In the genomic region with DNA sequence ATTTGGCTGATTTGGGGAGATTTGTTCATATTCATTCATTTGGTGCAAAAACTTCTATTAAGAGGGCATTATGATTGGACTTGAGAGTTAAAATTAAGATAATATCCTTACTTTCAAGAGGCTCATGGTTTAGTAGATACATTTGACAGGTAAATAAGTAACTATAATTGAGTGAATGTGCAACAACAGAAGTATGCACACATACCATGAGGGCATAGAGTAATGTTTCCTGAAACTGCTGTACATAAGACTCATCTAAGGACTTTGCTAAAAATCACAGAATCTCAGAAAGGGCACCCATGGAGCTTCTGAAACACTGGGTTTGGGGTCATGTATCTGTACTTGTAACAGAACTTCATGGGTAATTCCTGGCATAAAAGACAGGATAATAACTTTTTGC, we compare ENCODE assay signal across 17 cellular contexts.
A peak's percentile ranks its signal among the peaks of the same experiment; 100 is the strongest.
DNase-seq lines count a peak whose midpoint lies in the region; ATAC-seq and TF ChIP-seq lines count a peak whose summit lies in the region.
"Had no signal": no experiment of that assay in that cellular context is flagged by ENCODE, and none has a peak within 500 bp of the region (broad histone marks: within the 10 kb centered on the region; RNA-seq: fewer than 3 reads in every experiment).

No MANE protein-coding gene starts in this region.

- no peak overlapping the region for H2AFZ ChIP-seq in mesenchymal stem cell (ENCODE audit: low read depth, low read length)

- DNase-seq in kidney epithelial cell (ENCODE audit: low read depth) (peak; percentile 5), kidney tubule cell (ENCODE audit: low spot score) (peak; percentile 62), mesenchymal stem cell (no peak), renal cortical epithelial cell (ENCODE audit: low read depth) (peak; percentile 60), NCI-H2171 (lab: John Stamatoyannopoulos, UW) (no peak), anterior cingulate cortex (lab: John Stamatoyannopoulos, UW) (no peak)
- DNase-seq: AML-193; Caco-2; Calu3; CD4-positive, alpha-beta T cell; CD8-positive, alpha-beta T cell; DMS79 treated with DMSO at 0.1 percent for 48 hours; GF-D8 had no signal

- H3K18ac ChIP-seq in mesenchymal stem cell (ENCODE audit: low read depth in 1 of 2, low read length in 2 of 2): no peak overlapping the region

- TF ChIP-seq CTCF in kidney epithelial cell (IDR thresholded peaks at IDR 0.05; ENCODE audit: insufficient read depth, low read length, poor library complexity, severe bottlenecking): no peak

- H3K9ac ChIP-seq in mesenchymal stem cell (ENCODE audit: low read length): no peak overlapping the region
- H3K9ac ChIP-seq: BLaER1 treated with 17β-estradiol and CSF1 and Interleukin-3, amounts not matched to agents 10 nM and 100 nM had no signal

- no peak overlapping the region for H2BK12ac ChIP-seq in mesenchymal stem cell (ENCODE audit: low read length in 2 of 2)

- no peak overlapping the region for H2BK120ac ChIP-seq in mesenchymal stem cell (ENCODE audit: low read depth, low read length)

- no peaks in the 10 kb centered on the region for H3K79me1 ChIP-seq in mesenchymal stem cell (replicated peaks; ENCODE audit: low read length, poor library complexity, severe bottlenecking)

- H2BK5ac ChIP-seq in mesenchymal stem cell (ENCODE audit: low read depth, low read length, poor library complexity, severe bottlenecking): no peak overlapping the region

- no peak overlapping the region for H3K14ac ChIP-seq in mesenchymal stem cell (ENCODE audit: low read length in 2 of 2)

- H3K4me1 ChIP-seq in mesenchymal stem cell (ENCODE audit: control insufficient read depth, insufficient read depth, low read depth, low read length): no peaks in the 10 kb centered on the region
- H3K4me1 ChIP-seq: A549; BLaER1 treated with 17β-estradiol and CSF1 and Interleukin-3, amounts not matched to agents 10 nM and 100 nM; Caco-2 had no signal

- no peak overlapping the region for H2AK5ac ChIP-seq in mesenchymal stem cell (ENCODE audit: low read length, severe bottlenecking)

- H3K23ac ChIP-seq in mesenchymal stem cell (ENCODE audit: low read length in 2 of 2): no peak overlapping the region

- H3K27me3 ChIP-seq in kidney epithelial cell (ENCODE audit: control insufficient read depth, insufficient read depth, low read length) (no peaks in the 10 kb centered on the region), mesenchymal stem cell (ENCODE audit: control insufficient read depth in 1 of 2, insufficient read depth in 1 of 2, low read length in 2 of 2) (peaks cover 0 to 4% of the 10 kb centered on the region in 2 experiments)
- H3K27me3 ChIP-seq: BLaER1 treated with 17β-estradiol and CSF1 and Interleukin-3, amounts not matched to agents 10 nM and 100 nM had no signal

- no peaks in the 10 kb centered on the region for H3K36me3 ChIP-seq in kidney epithelial cell (ENCODE audit: control insufficient read depth, insufficient read depth, low read length)
- H3K36me3 ChIP-seq in mesenchymal stem cell (ENCODE audit: control insufficient read depth in 1 of 2, insufficient read depth in 2 of 2, low read depth in 1 of 2, low read length in 2 of 2): no peaks in the 10 kb centered on the region
- H3K36me3 ChIP-seq: BLaER1 treated with 17β-estradiol and CSF1 and Interleukin-3, amounts not matched to agents 10 nM and 100 nM had no signal

- no peak overlapping the region for H2BK15ac ChIP-seq in mesenchymal stem cell (ENCODE audit: low read depth, poor library complexity, severe bottlenecking)

- H3K4me3 ChIP-seq in kidney epithelial cell (ENCODE audit: low read depth, low read length): no peak overlapping the region
- no peak overlapping the region for H3K4me3 ChIP-seq in mesenchymal stem cell (ENCODE audit: insufficient read depth in 1 of 2, low read depth in 1 of 2, low read length in 2 of 2)
- H3K4me3 ChIP-seq: A549; BLaER1 treated with 17β-estradiol and CSF1 and Interleukin-3, amounts not matched to agents 10 nM and 100 nM had no signal

- H3K4ac ChIP-seq in mesenchymal stem cell (ENCODE audit: low read depth in 1 of 2, low read length in 2 of 2): no peak overlapping the region

- peak overlapping the region; percentile 83 for H3K27ac ChIP-seq in mesenchymal stem cell (ENCODE audit: low read length, poor library complexity, severe bottlenecking)
- H3K27ac ChIP-seq: A549; BLaER1 treated with 17β-estradiol and CSF1 and Interleukin-3, amounts not matched to agents 10 nM and 100 nM; C4-2B had no signal

- no peak overlapping the region for H4K8ac ChIP-seq in mesenchymal stem cell (ENCODE audit: low read length)

- H3K9me3 ChIP-seq in mesenchymal stem cell (ENCODE audit: control insufficient read depth, low read length): no peaks in the 10 kb centered on the region
- H3K9me3 ChIP-seq: A549; BLaER1 treated with 17β-estradiol and CSF1 and Interleukin-3, amounts not matched to agents 10 nM and 100 nM; Caco-2 had no signal

- no peak for ATAC-seq in HG02610 (IDR thresholded peaks at IDR 0.05; ENCODE audit: unreplicated experiment)
- ATAC-seq: A549; CD8-positive, alpha-beta T cell had no signal

- no peak overlapping the region for H4K91ac ChIP-seq in mesenchymal stem cell (ENCODE audit: low read length)

- no peak overlapping the region for H3K4me2 ChIP-seq in mesenchymal stem cell (ENCODE audit: low read length, poor library complexity, severe bottlenecking)
- H3K4me2 ChIP-seq: A549; BLaER1 treated with 17β-estradiol and CSF1 and Interleukin-3, amounts not matched to agents 10 nM and 100 nM had no signal

Comparison
In these comparisons a context has a peak if more than half of its experiments do, and no peak if none do; other contexts are left out.
1. DNase-seq: peak in kidney epithelial cell (single experiment), kidney tubule cell (single experiment) and renal cortical epithelial cell (single experiment); none in mesenchymal stem cell (single experiment), NCI-H2171 (single experiment) and anterior cingulate cortex (0 of 58).